In genomic region chr1:37670133-37670532, GRCh38 we compare ENCODE assay signal across 40 cellular contexts. TPM values are rescaled to one million over a fixed set of nuclear protein-coding genes. Genes with fewer than 3 reads are reported as not detected.
"Had no signal": no experiment of that assay in that cellular context is flagged by ENCODE, and none has a peak within 500 bp of the region (broad histone marks: within the 10 kb centered on the region; RNA-seq: fewer than 3 reads in every experiment).

No MANE protein-coding gene starts in this region.

- H3K9me3 ChIP-seq: MG63 had no signal

- DNase-seq: Karpas-422, Kasumi-1, MG63, MM.1S, MV-4-11, NCI-H1048, NCI-H1092, NCI-H1092 treated with DMSO at 0.1 percent for 48 hours, NCI-H1105, NCI-H1105 treated with DMSO at 0.1 percent for 48 hours, NCI-H1417, NCI-H1417 treated with DMSO at 0.1 percent for 48 hours, NCI-H1436, NCI-H1436 treated with DMSO at 0.1 percent for 48 hours, NCI-H146, NCI-H1694, NCI-H1694 treated with DMSO at 0.1 percent for 48 hours, NCI-H187, NCI-H187 treated with DMSO at 0.1 percent for 48 hours, NCI-H1930, NCI-H2029, NCI-H2029 treated with DMSO at 0.1 percent for 48 hours, NCI-H2081, NCI-H2081 treated with DMSO at 0.1 percent for 48 hours, NCI-H2107, NCI-H2171, NCI-H2171 treated with DMSO at 0.1 percent for 48 hours, NCI-H2227 treated with DMSO at 0.1 percent for 48 hours, NCI-H226, NCI-H345, NCI-H446, NCI-H446 treated with DMSO at 0.1 percent for 48 hours, NCI-H510A, NCI-H510A treated with DMSO at 0.1 percent for 48 hours, NCI-H524, NCI-H524 treated with DMSO at 0.1 percent for 48 hours had no signal

- H3K27me3 ChIP-seq: MG63 had no signal

- H3K4me3 ChIP-seq: MG63 had no signal

- H3K36me3 ChIP-seq: MG63 had no signal

RNA-seq across cellular contexts. Expression of gene RSPO1, which starts 35.4 kb away (rescaled TPM):
- total RNA-seq: LHCN-M2, M059J, MCF 10A, NCI-H460 had no signal
